Comparison of ENCODE assay signal across 8 cellular contexts in genomic region chr10:72297281-72297967, GRCh38. TPM values are rescaled to one million over a fixed set of nuclear protein-coding genes. Genes with fewer than 3 reads are reported as not detected.
DNase-seq lines count a peak whose midpoint lies in the region; ATAC-seq and TF ChIP-seq lines count a peak whose summit lies in the region.

No MANE protein-coding gene starts in this region.

- H3K9ac ChIP-seq in SK-N-SH = peak overlapping the region; percentile 74

- H3K27me3 ChIP-seq in SK-N-SH (ENCODE audit: insufficient read depth) (no peaks in the 10 kb centered on the region), heart left ventricle (no peaks in the 10 kb centered on the region), vagina (no peaks in the 10 kb centered on the region)

- POLR2A ChIA-PET in SK-N-SH (lab: Yijun Ruan, JAX) = interaction anchor here (0.8 to 2.2 kb wide), 6 partner anchors 20 to 45 kb away, joined by 3 to 10 read pairs (median 4); no protein-coding TSS in a partner anchor

- H3K36me3 ChIP-seq in SK-N-SH (replicated peaks in 1 of 2; ENCODE audit: control insufficient read depth in 1 of 2, insufficient read depth in 2 of 2, low read length in 1 of 2) (no peaks in the 10 kb centered on the region), heart left ventricle (no peaks in the 10 kb centered on the region), vagina (no peaks in the 10 kb centered on the region)

- intact Hi-C loops in heart left ventricle (cut with DNase I) (loop anchor here in 1 of 10 donors (2.0 kb wide), 1 partner anchor 21 kb away; no protein-coding TSS in a partner anchor), vagina (cut with DNase I) (no loop called here)

- no peaks in the 10 kb centered on the region for H3K27me3 Mint-ChIP-seq in activated naive CD4-positive, alpha-beta T cell treated with anti-CD3 and anti-CD28 coated beads, Interleukin-2, amount 50 U/mL, for 24 hours

- no peak for TF ChIP-seq EP300 in SK-N-SH (IDR thresholded peaks at IDR 0.05; ENCODE audit: borderline replicate concordance in 1 of 2, low read depth in 1 of 2, low read length in 1 of 2)

- ATAC-seq in HG03139 (IDR thresholded peaks at IDR 0.05; ENCODE audit: unreplicated experiment) (peak; percentile 46), heart left ventricle (peak; percentile 38 to 80 (median 76))

- H3K9me3 ChIP-seq in SK-N-SH = no peaks in the 10 kb centered on the region
- H3K9me3 ChIP-seq in heart left ventricle = no peaks in the 10 kb centered on the region
- H3K9me3 ChIP-seq in vagina = no peaks in the 10 kb centered on the region

- TF ChIP-seq CTCF in SK-N-SH (IDR thresholded peaks at IDR 0.05) (no peak), heart left ventricle (IDR thresholded peaks at IDR 0.05) (no peak), vagina (IDR thresholded peaks at IDR 0.05) (no peak)

- peak overlapping the region; percentile 83 for H3K4me3 Mint-ChIP-seq in activated naive CD4-positive, alpha-beta T cell treated with anti-CD3 and anti-CD28 coated beads, Interleukin-2, amount 50 U/mL, for 24 hours

- peak overlapping the region; percentile 79; the same call in 1 of the 2 replicates for H2AFZ ChIP-seq in SK-N-SH (ENCODE audit: low read depth)

- H3K4me1 Mint-ChIP-seq in activated naive CD4-positive, alpha-beta T cell treated with anti-CD3 and anti-CD28 coated beads, Interleukin-2, amount 50 U/mL, for 24 hours = peaks cover 59% of the 10 kb centered on the region

- WGBS in SK-N-SH (ENCODE audit: low lambda C conversion rate) = 20% methylated on average over 29 of the region's 44 CpGs
- WGBS in heart left ventricle, 4 donors = 4 to 8% (median 6%) methylated on average over 40 to 44 of the region's 44 CpGs

- no peak for TF ChIP-seq RAD21 in SK-N-SH (IDR thresholded peaks at IDR 0.05; ENCODE audit: low read length)

- H3K27ac ChIP-seq in SK-N-SH (ENCODE audit: low read depth in 2 of 2, low read length in 1 of 2) (peak overlapping the region; percentile 55 to 86; a peak in 3 of 4 replicates), heart left ventricle (peak overlapping the region; percentile 79 to 99 (median 93)), vagina (peak overlapping the region; percentile 96)

- H3K27ac Mint-ChIP-seq in activated naive CD4-positive, alpha-beta T cell treated with anti-CD3 and anti-CD28 coated beads, Interleukin-2, amount 50 U/mL, for 24 hours = peak overlapping the region; percentile 99

- CTCF ChIA-PET in SK-N-SH (lab: Yijun Ruan, JAX) = interaction anchor here (1.0 to 3.0 kb wide), 4 partner anchors 23 to 40 kb away, joined by 3 to 15 read pairs (median 4); partner anchors contain the start of gene DDIT4

- H3K4me3 ChIP-seq in SK-N-SH (ENCODE audit: low read depth in 2 of 2, low read length in 1 of 2) (peak overlapping the region; percentile 64 to 71), heart left ventricle (peak overlapping the region; percentile 42 to 92 (median 70)), vagina (peak overlapping the region; percentile 48 to 59)

- H3K36me3 Mint-ChIP-seq in activated naive CD4-positive, alpha-beta T cell treated with anti-CD3 and anti-CD28 coated beads, Interleukin-2, amount 50 U/mL, for 24 hours = peaks cover 3% of the 10 kb centered on the region

- H4K20me1 ChIP-seq in SK-N-SH (ENCODE audit: insufficient read depth) = no peaks in the 10 kb centered on the region

- H3F3A ChIP-seq in SK-N-SH (replicated peaks; ENCODE audit: insufficient read depth) = peaks cover 13% of the 10 kb centered on the region

- H3K4me2 ChIP-seq in SK-N-SH = peak overlapping the region; percentile 89

- TF ChIP-seq POLR2A in heart left ventricle (IDR thresholded peaks at IDR 0.05) (peak in 1 of 2 donors; percentile 12), vagina (IDR thresholded peaks at IDR 0.05) (peak; percentile 13 to 31)

- no peaks in the 10 kb centered on the region for H3K9me3 Mint-ChIP-seq in activated naive CD4-positive, alpha-beta T cell treated with anti-CD3 and anti-CD28 coated beads, Interleukin-2, amount 50 U/mL, for 24 hours

- no peaks in the 10 kb centered on the region for H3K79me2 ChIP-seq in SK-N-SH (ENCODE audit: insufficient read depth)

- no peaks in the 10 kb centered on the region for H3K9me2 ChIP-seq in SK-N-SH

- DNase-seq in DMS 273 (lab: John Stamatoyannopoulos, UW; ENCODE audit: unreplicated experiment) (peak; percentile 75), DMS 273 treated with DMSO at 0.1 percent for 48 hours (lab: John Stamatoyannopoulos, UW) (no peak), SK-N-SH (no peak), heart left ventricle (peak; percentile 86 to 93 (median 90)), pulmonary artery endothelial cell (ENCODE audit: low read depth, low spot score) (peak; percentile 77), vagina (ENCODE audit: extremely low spot score in 2 of 2) (peak in 1 of 2 donors; percentile 93)

- H3K4me1 ChIP-seq in SK-N-SH (ENCODE audit: control insufficient read depth in 1 of 2, insufficient read depth in 2 of 2, low read depth in 1 of 2, low read length in 1 of 2) = peaks cover 6 to 16% of the 10 kb centered on the region in 2 experiments; a peak in 2 of 4 replicates
- H3K4me1 ChIP-seq in heart left ventricle = peaks cover 0 to 37% (median 11%) of the 10 kb centered on the region in 12 donors
- peaks cover 22% of the 10 kb centered on the region for H3K4me1 ChIP-seq in vagina

TF ChIP-seq in SK-N-SH, 30 proteins besides CTCF, POLR2A, EP300 and RAD21:
- TF ChIP-seq NRF1 (IDR thresholded peaks at IDR 0.05; ENCODE audit: low read depth, low read length) (no peak), RCOR1 (IDR thresholded peaks at IDR 0.05; ENCODE audit: low read length) (no peak), NFIC (IDR thresholded peaks at IDR 0.05; ENCODE audit: borderline replicate concordance) (peak; percentile 50), FOXJ3 (CRISPR knock-in tag; IDR thresholded peaks at IDR 0.05) (no peak), FOSL2 (IDR thresholded peaks at IDR 0.05; ENCODE audit: borderline replicate concordance, low read depth) (no peak), RXRA (IDR thresholded peaks at IDR 0.05; ENCODE audit: borderline replicate concordance, low read depth) (no peak)
TF ChIP-seq in SK-N-SH: peak in this region for 1.

RNA-seq across cellular contexts. Expression of gene DDIT4, which starts 23.7 kb away (rescaled TPM):
- polyA plus RNA-seq in SK-N-SH (2012; rRNA removed) (24.9 and 30.4 TPM in 2 replicates), heart left ventricle (100 to 1,000 TPM in 1 of 2 donors, 10 to 100 TPM in 1; 59.4 to 112 TPM)
- polyA plus RNA-seq in SK-N-SH (2012; cell fraction: cytosol; rRNA removed) = 19.5 and 19.9 TPM in 2 replicates
- polyA plus RNA-seq in SK-N-SH (2012; cell fraction: nucleus; rRNA removed) = 41.8 and 55.3 TPM in 2 replicates
- total RNA-seq in heart left ventricle (10 to 100 TPM; 14.6 to 68.2 (median 40.4) TPM), pulmonary artery endothelial cell (133 and 170 TPM in 2 replicates), vagina (1,063 TPM)

RNA-seq across cellular contexts. Expression of gene DNAJB12, which starts 57.3 kb away (rescaled TPM):
- polyA plus RNA-seq in SK-N-SH (2012; rRNA removed) = 22.9 and 25.8 TPM in 2 replicates
- 15.6 and 19.0 TPM in 2 replicates for polyA plus RNA-seq in SK-N-SH (2012; cell fraction: cytosol; rRNA removed)
- 38.8 and 40.0 TPM in 2 replicates for polyA plus RNA-seq in SK-N-SH (2012; cell fraction: nucleus; rRNA removed)
- 10 to 100 TPM; 23.8 to 42.5 (median 29.1) TPM for total RNA-seq in heart left ventricle
- polyA plus RNA-seq in heart left ventricle = 10 to 100 TPM; 21.1 to 36.0 TPM
- total RNA-seq in pulmonary artery endothelial cell = 26.2 and 27.8 TPM in 2 replicates
- 29.7 TPM for total RNA-seq in vagina

Comparison
In these comparisons a context has a peak if more than half of its experiments do, and no peak if none do; other contexts are left out.
1. DNase-seq: peak in DMS 273 (single experiment), heart left ventricle (5 of 5) and pulmonary artery endothelial cell (single experiment); none in DMS 273 treated with DMSO at 0.1 percent for 48 hours (single experiment) and SK-N-SH (single experiment).
2. Peak in every context shown above with its lines, with median percentiles within 50 percentile points of each other: H3K27ac ChIP-seq and H3K4me3 ChIP-seq.